In the genomic region with DNA sequence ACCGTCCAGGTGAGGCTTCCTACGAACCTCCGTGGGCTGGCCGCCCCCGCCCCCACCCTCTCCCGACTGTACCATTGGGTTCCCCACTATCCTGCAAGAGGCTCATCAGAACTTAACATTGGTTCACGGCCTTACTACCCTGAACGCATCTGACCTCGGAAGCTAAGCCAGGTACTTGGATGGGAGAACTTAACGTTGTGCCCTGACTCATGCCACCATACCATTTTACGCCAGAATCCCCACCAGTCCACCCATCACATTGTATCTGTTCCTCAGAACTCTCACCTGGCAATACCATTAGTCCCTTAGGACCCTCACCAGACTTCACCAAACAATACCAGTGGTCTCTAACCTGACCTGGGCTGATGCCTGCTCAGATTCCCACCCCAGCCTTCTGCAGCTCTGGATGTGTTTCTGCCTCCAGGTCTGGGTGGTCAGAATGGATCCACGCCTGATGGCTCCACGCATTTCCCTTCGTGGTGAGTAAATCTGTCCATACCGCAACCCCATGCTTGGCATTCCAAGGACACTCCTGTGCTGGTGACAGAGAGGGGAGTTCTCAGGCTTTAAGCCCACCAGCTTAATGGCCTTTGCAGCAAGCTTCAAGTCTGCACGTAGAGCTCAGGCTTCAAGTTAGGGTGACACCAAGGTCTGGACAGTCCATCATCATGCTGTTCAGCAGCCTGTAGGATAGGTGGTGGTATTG, we compare ENCODE assay signal across 8 cellular contexts. TPM values are rescaled to one million over a fixed set of nuclear protein-coding genes. Genes with fewer than 3 reads are reported as not detected.
DNase-seq lines count a peak whose midpoint lies in the region; ATAC-seq, FAIRE-seq and TF ChIP-seq lines count a peak whose summit lies in the region.

No MANE protein-coding gene starts in this region.

- ATAC-seq in pancreas, result no peak
- no peak for ATAC-seq in GM18498 (IDR thresholded peaks at IDR 0.05; ENCODE audit: unreplicated experiment)

- intact Hi-C loops in pancreas (cut with DNase I), result no loop called here

- CTCF ChIA-PET in RWPE1 (lab: Yijun Ruan, JAX), result interaction anchor here (0.5 kb wide), 1 partner anchor 52 kb away, joined by 3 read pairs; no protein-coding TSS in a partner anchor

- POLR2A ChIA-PET in RWPE1 (lab: Yijun Ruan, JAX; ENCODE audit: low non-redundant PET), result interaction anchor here (0.6 to 0.7 kb wide), 2 partner anchors 42 to 105 kb away, joined by 4 to 5 read pairs; no protein-coding TSS in a partner anchor

- DNase-seq in ELR (ENCODE audit: low read depth), result peak; percentile 16
- no peak for DNase-seq in RWPE1 (ENCODE audit: low spot score)
- peak in 1 of 6 donors; percentile 29 for DNase-seq in pancreas
- DNase-seq in GM13977 (ENCODE audit: low spot score), result no peak
- no peak for DNase-seq in NCI-H526 (lab: John Stamatoyannopoulos, UW)
- no peak for DNase-seq in NOMO-1 treated with dmso at 0.1 percent for 144 hours (lab: John Stamatoyannopoulos, UW; ENCODE audit: unreplicated experiment)

- H3K36me3 ChIP-seq in esophagus (ENCODE audit: control insufficient read depth in 2 of 2, insufficient read depth in 2 of 2, low read length in 1 of 2) (peaks cover 0 to 10% of the 10 kb centered on the region in 2 donors), pancreas (peaks cover 0 to 6% (median 0%) of the 10 kb centered on the region in 3 donors)

- WGBS in esophagus, 2 donors, result 24 to 29% methylated on average over 16 of the region's 16 CpGs
- WGBS in pancreas, 2 donors, result 11 to 13% methylated on average over 16 of the region's 16 CpGs

- H3K27ac ChIP-seq in RWPE1, result peak overlapping the region; percentile 96
- peak overlapping the region; percentile 90 to 98 for H3K27ac ChIP-seq in esophagus (ENCODE audit: low read depth in 2 of 2, low read length in 1 of 2)
- H3K27ac ChIP-seq in pancreas, result peak overlapping the region; percentile 77 to 87 (median 84)

- H3K27me3 ChIP-seq in esophagus (ENCODE audit: control insufficient read depth in 1 of 2, insufficient read depth in 2 of 2, low read length in 2 of 2) (no peaks in the 10 kb centered on the region), pancreas (no peaks in the 10 kb centered on the region)

- H3K4me1 ChIP-seq in esophagus (ENCODE audit: control insufficient read depth in 2 of 2, insufficient read depth in 2 of 2, low read length in 1 of 2) (peaks cover 8 to 9% of the 10 kb centered on the region in 2 donors), pancreas (peaks cover 12 to 23% (median 13%) of the 10 kb centered on the region in 3 donors)

- no peak for FAIRE-seq in pancreas (lab: Jason Lieb, UNC)

- peak overlapping the region; percentile 76 to 80 for H3K4me3 ChIP-seq in esophagus (ENCODE audit: low read depth in 1 of 2, low read length in 2 of 2)
- H3K4me3 ChIP-seq in pancreas, result peak overlapping the region; percentile 59 to 86 (median 72)

- no peak for TF ChIP-seq CTCF in RWPE1 (conservative IDR thresholded peaks at IDR 0.05; ENCODE audit: low read depth)
- no peak for TF ChIP-seq CTCF in pancreas (IDR thresholded peaks at IDR 0.05)
- TF ChIP-seq CTCF in GM13977 (IDR thresholded peaks at IDR 0.05; ENCODE audit: extremely low read depth, insufficient read depth, missing control alignments), result no peak

- in situ Hi-C loops in GM13977 (cut with MboI; ENCODE audit: low pct_unique_long_range_greater_than_20kb, low sequenced_read_pairs, unreplicated experiment), result no loop called here

- H3K9me3 ChIP-seq in esophagus (ENCODE audit: control insufficient read depth in 2 of 2, insufficient read depth in 1 of 2, low read depth in 1 of 2, low read length in 1 of 2), result no peaks in the 10 kb centered on the region
- H3K9me3 ChIP-seq in pancreas, result no peaks in the 10 kb centered on the region

RNA-seq across cellular contexts. Expression of a gene that starts 0.6 kb away (rescaled TPM):
- 10 to 100 TPM; 11.3 to 14.5 TPM for polyA plus RNA-seq in esophagus
- 10 to 100 TPM in 5 of 6 donors, 1 to 10 TPM in 1; 8.5 to 14.8 (median 13.8) TPM for total RNA-seq in pancreas
- polyA plus RNA-seq in pancreas, result 10 to 100 TPM; 13.8 to 33.1 TPM

RNA-seq across cellular contexts. Expression of a gene that starts 1.0 kb away (rescaled TPM):
- polyA plus RNA-seq in esophagus (100 to 1,000 TPM; 162 to 244 TPM), pancreas (100 to 1,000 TPM in 1 of 2 donors, 10 to 100 TPM in 1; 77.8 to 143 TPM)
- total RNA-seq in pancreas, result 100 to 1,000 TPM; 124 to 209 (median 145) TPM

RNA-seq across cellular contexts. Expression of a gene that starts 9.5 kb away (rescaled TPM):
- polyA plus RNA-seq in esophagus (10 to 100 TPM in 1 of 2 donors, 1 to 10 TPM in 1; 3.4 to 14.2 TPM), pancreas (10 to 100 TPM; 31.4 to 43.5 TPM)
- total RNA-seq in pancreas, result 10 to 100 TPM in 5 of 6 donors, 1 to 10 TPM in 1; 9.2 to 21.5 (median 12.8) TPM

RNA-seq across cellular contexts. Expression of a gene that starts 16.3 kb away (rescaled TPM):
- polyA plus RNA-seq in esophagus, result 1 to 10 TPM; 5.0 to 7.0 TPM
- total RNA-seq in pancreas, result 10 to 100 TPM in 1 of 6 donors, 1 to 10 TPM in 5; 5.3 to 12.6 (median 6.9) TPM
- 1 to 10 TPM; 9.8 to 9.9 TPM for polyA plus RNA-seq in pancreas

RNA-seq across cellular contexts. Expression of a gene that starts 54.6 kb away (rescaled TPM):
- polyA plus RNA-seq in esophagus, result 100 to 1,000 TPM; 245 to 383 TPM
- total RNA-seq in pancreas, result 100 to 1,000 TPM in 1 of 6 donors, 10 to 100 TPM in 5; 30.8 to 157 (median 66.6) TPM
- 100 to 1,000 TPM; 114 to 121 TPM for polyA plus RNA-seq in pancreas
